Comparison of ENCODE assay signal across 16 cellular contexts in the genomic region with DNA sequence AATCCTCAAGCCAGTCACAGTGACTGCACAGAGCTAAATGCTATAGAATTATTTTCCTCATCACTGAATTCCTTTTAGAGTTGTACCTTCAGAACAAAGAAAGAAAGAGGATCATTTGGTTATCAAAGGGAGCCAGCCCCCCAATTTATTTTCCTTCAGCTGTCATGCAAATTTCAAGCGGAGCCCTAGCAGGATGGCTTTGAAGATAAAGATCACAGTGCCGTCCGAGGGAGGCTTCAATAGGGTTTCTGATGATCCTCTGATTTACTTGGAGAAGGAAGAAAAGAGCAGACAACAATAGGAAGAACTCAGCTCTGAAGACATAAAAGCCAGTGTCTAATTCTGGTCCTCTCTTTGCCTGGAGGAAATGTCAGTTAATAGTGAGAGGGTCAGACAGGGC.
"Had no signal": no experiment of that assay in that cellular context is flagged by ENCODE, and none has a peak within 500 bp of the region (broad histone marks: within the 10 kb centered on the region; RNA-seq: fewer than 3 reads in every experiment).

No MANE protein-coding gene starts in this region.

- H3K4me3 ChIP-seq: adrenal gland, esophagus squamous epithelium, mucosa of descending colon, spleen had no signal

- H3K4me3 Mint-ChIP-seq: activated CD4-positive, alpha-beta memory T cell treated with anti-CD3 and anti-CD28 coated beads for 36 hours; activated T-helper 1 cell treated with anti-CD3 and anti-CD28 coated beads, Interleukin-12 subunit alpha, Interleukin-12 subunit beta, Interleukin-2, Interleukin-4 antibody, amounts not matched to agents 30 ng/mL and 10 ng/mL and 1 ng/mL, durations not matched to agents 14 hours and 24 hours and 36 hours; naive B cell; stimulated activated naive B cell treated with anti-CD40 and anti-IgM and Interleukin-4, amounts not matched to agents 10 μg/mL and 1 μg/mL and 100 μg/mL, for 72 hours had no signal

- H3K4me1 ChIP-seq: adrenal gland, esophagus squamous epithelium, parathyroid adenoma, spleen had no signal

- H3K36me3 ChIP-seq: adrenal gland, esophagus squamous epithelium, spleen had no signal

- H3K27ac ChIP-seq: adrenal gland, esophagus squamous epithelium, parathyroid adenoma, spleen had no signal

- H3K27ac Mint-ChIP-seq: activated CD4-positive, alpha-beta memory T cell treated with anti-CD3 and anti-CD28 coated beads for 36 hours; activated naive CD4-positive, alpha-beta T cell treated with anti-CD3 and anti-CD28 coated beads, Interleukin-2, amount 50 U/mL, for 72 hours; activated T-helper 1 cell treated with anti-CD3 and anti-CD28 coated beads, Interleukin-12 subunit alpha, Interleukin-12 subunit beta, Interleukin-2, Interleukin-4 antibody, amounts not matched to agents 30 ng/mL and 10 ng/mL and 1 ng/mL, durations not matched to agents 14 hours and 24 hours and 36 hours; naive B cell; stimulated activated naive B cell treated with anti-CD40 and anti-IgM and Interleukin-4, amounts not matched to agents 10 μg/mL and 1 μg/mL and 100 μg/mL, for 72 hours had no signal

- DNase-seq: activated CD4-positive, alpha-beta memory T cell treated with anti-CD3 and anti-CD28 coated beads for 36 hours; activated CD4-positive, alpha-beta T cell treated with anti-CD3 and anti-CD28 coated beads for 4 hours; activated gamma-delta T cell treated with Interleukin-2 at 50 U/mL for 16 hours; activated T-cell treated with anti-CD3 and anti-CD28 coated beads for 4 hours; adrenal gland; effector memory CD4-positive, alpha-beta T cell; esophagus squamous epithelium; kidney; left ventricle myocardium superior; mucosa of descending colon; naive B cell; spleen; stimulated activated naive B cell treated with anti-CD40 and anti-IgM and Interleukin-4, amounts not matched to agents 10 μg/mL and 1 μg/mL and 100 μg/mL, for 72 hours had no signal

- ATAC-seq: activated naive CD4-positive, alpha-beta T cell treated with anti-CD3 and anti-CD28 coated beads, Interleukin-2, amount 50 U/mL, for 72 hours; left ventricle myocardium superior; mucosa of descending colon; stimulated activated naive B cell treated with anti-CD40 and anti-IgM and Interleukin-4, amounts not matched to agents 10 μg/mL and 1 μg/mL and 100 μg/mL, for 72 hours had no signal

- H3K9me3 Mint-ChIP-seq: activated CD4-positive, alpha-beta memory T cell treated with anti-CD3 and anti-CD28 coated beads for 36 hours; activated naive CD4-positive, alpha-beta T cell treated with anti-CD3 and anti-CD28 coated beads, Interleukin-2, amount 50 U/mL, for 72 hours; activated T-helper 1 cell treated with anti-CD3 and anti-CD28 coated beads, Interleukin-12 subunit alpha, Interleukin-12 subunit beta, Interleukin-2, Interleukin-4 antibody, amounts not matched to agents 30 ng/mL and 10 ng/mL and 1 ng/mL, durations not matched to agents 14 hours and 24 hours and 36 hours had no signal

- H3K79me2 ChIP-seq: parathyroid adenoma had no signal

- H3K9me3 ChIP-seq: adrenal gland, esophagus squamous epithelium, mucosa of descending colon, spleen had no signal

- H3K9ac ChIP-seq: parathyroid adenoma had no signal

- H3K36me3 Mint-ChIP-seq: activated CD4-positive, alpha-beta memory T cell treated with anti-CD3 and anti-CD28 coated beads for 36 hours; activated naive CD4-positive, alpha-beta T cell treated with anti-CD3 and anti-CD28 coated beads, Interleukin-2, amount 50 U/mL, for 72 hours; naive B cell had no signal

- H3K4me1 Mint-ChIP-seq: naive B cell had no signal
